Comparison of ENCODE assay signal across 9 cellular contexts in genomic region chr11:67391304-67392181, GRCh38. TPM values are rescaled to one million over a fixed set of nuclear protein-coding genes. Genes with fewer than 3 reads are reported as not detected.
DNase-seq lines count a peak whose midpoint lies in the region; ATAC-seq, FAIRE-seq and TF ChIP-seq lines count a peak whose summit lies in the region.
"Had no signal": no experiment of that assay in that cellular context is flagged by ENCODE, and none has a peak within 500 bp of the region (broad histone marks: within the 10 kb centered on the region; RNA-seq: fewer than 3 reads in every experiment).

RAD9A (plus strand) TSS chr11:67391986; CDS start chr11:67392045, 59 bp downstream.

- ATAC-seq in GM18867 (IDR thresholded peaks at IDR 0.05; ENCODE audit: unreplicated experiment) (peak; percentile 58), HG03139 (IDR thresholded peaks at IDR 0.05; ENCODE audit: unreplicated experiment) (peak; percentile 60)

- peak within 1 kb of the TSS; percentile 80 to 97 (median 89) for H3K4me3 ChIP-seq in keratinocyte (ENCODE audit: control insufficient read depth in 2 of 3, extremely low read depth in 1 of 3, insufficient read depth in 2 of 3, low read depth in 1 of 3, low read length in 3 of 3)

- H3K4me2 ChIP-seq in keratinocyte (ENCODE audit: control insufficient read depth, extremely low read depth, insufficient read depth, low read depth, low read length), result peak within 1 kb of the TSS; percentile 100

- H3K4me1 ChIP-seq in keratinocyte (ENCODE audit: control insufficient read depth, extremely low read depth, insufficient read depth, low read length), result peaks cover 11% of the 10 kb centered on the region

- H3K36me3 ChIP-seq in keratinocyte (ENCODE audit: control insufficient read depth in 2 of 2, extremely low read depth in 1 of 2, insufficient read depth in 2 of 2, low read length in 2 of 2), result peaks cover 5 to 14% of the 10 kb centered on the region in 2 experiments

- H3K9me1 ChIP-seq in keratinocyte (ENCODE audit: control insufficient read depth, extremely low read depth, insufficient read depth, low read length), result no peaks in the 10 kb centered on the region

- H2AFZ ChIP-seq in keratinocyte (ENCODE audit: control insufficient read depth, low read length), result peak within 1 kb of the TSS; percentile 95

- peak within 1 kb of the TSS; percentile 90 for H3K27ac ChIP-seq in caudate nucleus (ENCODE audit: low read depth, low read length)
- H3K27ac ChIP-seq in keratinocyte (ENCODE audit: control insufficient read depth, insufficient read depth, low read length), result peak within 1 kb of the TSS; percentile 76

- TF ChIP-seq CTCF in keratinocyte (optimal IDR thresholded peaks at IDR 0.05 in 1 of 3, IDR thresholded peaks at IDR 0.05 in 1 of 3, conservative IDR thresholded peaks at IDR 0.05 in 1 of 3; ENCODE audit: extremely low read depth in 1 of 3, insufficient read depth in 2 of 3, low read length in 3 of 3), result no peak

- H3K9ac ChIP-seq in keratinocyte (ENCODE audit: control insufficient read depth, extremely low read depth, insufficient read depth, low read length), result peak within 1 kb of the TSS; percentile 93

- H3K9me3 ChIP-seq in keratinocyte (ENCODE audit: control insufficient read depth, low read depth, low read length), result no peaks in the 10 kb centered on the region

- dilution Hi-C loops in keratinocyte (cut with MboI; ENCODE audit: extremely low pct_ligation_motif_present, low sequenced_read_pairs), result no loop called here

- DNase-seq in 8988T (peak; percentile 99), NCI-H446 (lab: John Stamatoyannopoulos, UW) (peak; percentile 87 to 97), caudate nucleus (lab: John Stamatoyannopoulos, UW) (peak in 60 of 61 donors; percentile 63 to 96 (median 91)), keratinocyte (ENCODE audit: low read depth, low spot score) (peak; percentile 61)
- DNase-seq in activated CD4-positive, CD25-positive, alpha-beta regulatory T cell treated with anti-CD3 and anti-CD28 coated beads, Interleukin-2, amount 50 U/mL, for 16 hours (ENCODE audit: low read depth, low spot score), result peak; percentile 83
- peak; percentile 93 for DNase-seq in stimulated activated CD4-positive, alpha-beta T cell treated with anti-CD3 and anti-CD28 coated beads, Interleukin-12 subunit alpha, Interleukin-12 subunit beta, amount 100 ng/mL, for 4 hours

- H3K79me2 ChIP-seq in keratinocyte (ENCODE audit: control insufficient read depth, insufficient read depth, low read length), result peaks cover 10% of the 10 kb centered on the region

- no peaks in the 10 kb centered on the region for H3K27me3 ChIP-seq in keratinocyte (ENCODE audit: control insufficient read depth, extremely low read depth, insufficient read depth, low read length)

- H4K20me1 ChIP-seq in keratinocyte (ENCODE audit: control insufficient read depth, extremely low read depth, insufficient read depth, low read length), result no peaks in the 10 kb centered on the region

- FAIRE-seq in keratinocyte (lab: Jason Lieb, UNC), result no peak
- FAIRE-seq: G401.6 had no signal

RNA-seq across cellular contexts. Expression of gene RAD9A, which starts in this region (rescaled TPM):
- polyA plus RNA-seq in keratinocyte, result 5.7 to 8.5 TPM (median 8.0 TPM) in 3 replicates
- 3.6 TPM for polyA plus RNA-seq in keratinocyte (2011; ENCODE audit: low read depth)
- 3.2 and 5.2 TPM in 2 replicates for polyA plus RNA-seq in keratinocyte (2011; cell fraction: cytosol; rRNA removed)
- polyA plus RNA-seq in keratinocyte (2011; cell fraction: nucleus; rRNA removed), result 19.1 and 25.4 TPM in 2 replicates
- 7.3 and 15.1 TPM in 2 replicates for polyA plus RNA-seq in keratinocyte (2012; ENCODE audit: low replicate concordance)
- 2.9 to 5.4 TPM (median 4.6 TPM) in 3 replicates for polyA minus RNA-seq in keratinocyte
- 9.2 TPM for polyA minus RNA-seq in keratinocyte (2011; cell fraction: cytosol; rRNA and poly(A)+ RNA removed)
- 6.5 and 8.2 TPM in 2 replicates for polyA minus RNA-seq in keratinocyte (2011; cell fraction: nucleus; rRNA and poly(A)+ RNA removed)

Comparison
In these comparisons a context has a peak if more than half of its experiments do, and no peak if none do; other contexts are left out.
1. Peak in every context shown above with its lines: DNase-seq, ATAC-seq, H3K4me3 ChIP-seq and H3K27ac ChIP-seq.